Comparison of ENCODE assay signal across 1 cellular context in the genomic region with DNA sequence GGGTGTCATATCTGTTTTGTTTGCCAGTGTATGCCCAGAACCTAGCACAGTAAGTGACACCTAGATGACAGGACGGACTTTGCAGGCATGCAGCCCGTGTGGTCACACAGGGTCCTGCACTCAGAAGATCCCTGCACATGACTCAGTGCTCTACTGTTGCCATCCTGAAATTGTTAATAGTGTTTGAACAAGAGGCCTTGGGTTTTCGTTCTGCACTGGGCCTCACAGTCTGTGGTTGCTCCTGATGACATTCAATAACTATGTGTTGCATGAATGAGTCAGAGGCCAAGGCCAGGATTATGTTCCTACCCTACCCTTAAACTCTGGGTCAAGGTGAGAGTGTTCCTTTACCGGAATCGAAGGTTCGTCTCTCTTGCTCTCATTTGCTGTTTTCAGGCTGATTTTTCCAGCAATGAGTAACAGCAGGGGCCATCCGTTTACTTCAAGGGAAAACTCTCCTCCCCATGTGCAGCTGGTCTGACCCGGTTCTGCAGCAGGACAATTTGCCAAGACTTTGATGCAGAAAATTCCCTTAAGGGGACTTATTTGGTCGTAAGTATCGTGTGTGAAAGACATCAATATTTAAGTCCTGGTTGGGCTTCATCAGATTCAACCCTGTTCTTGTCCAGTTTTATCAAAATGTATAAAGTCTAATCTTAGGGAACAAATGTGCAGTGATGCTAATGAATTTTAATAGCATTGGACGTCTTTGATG.
TF ChIP-seq lines count a peak whose summit lies in the region.

No MANE protein-coding gene starts in this region.

TF ChIP-seq in A549, 52 proteins besides CTCF, POLR2A, EP300 and RAD21 (continued from another document):
- TF ChIP-seq GATA3 (IDR thresholded peaks at IDR 0.05; ENCODE audit: borderline replicate concordance) = peak; percentile 59; the same call in 1 of the 2 replicates
- no peak for TF ChIP-seq ZFP36 (IDR thresholded peaks at IDR 0.05; ENCODE audit: borderline replicate concordance, partially characterized antibody)
- TF ChIP-seq ESRRA (IDR thresholded peaks at IDR 0.05; ENCODE audit: borderline replicate concordance, low read length) = peak; percentile 69
- no peak for TF ChIP-seq FOSL2 (IDR thresholded peaks at IDR 0.05)
- TF ChIP-seq FOSL2 (CRISPR knock-in tag; IDR thresholded peaks at IDR 0.05) = peak; percentile 68
- peak; percentile 46; the same call in 1 of the 2 replicates for TF ChIP-seq MYC (IDR thresholded peaks at IDR 0.05; ENCODE audit: borderline replicate concordance, low read length)
- no peak for TF ChIP-seq NPAS2 (CRISPR knock-in tag; IDR thresholded peaks at IDR 0.05; ENCODE audit: borderline replicate concordance)
- TF ChIP-seq, protein P1, sequence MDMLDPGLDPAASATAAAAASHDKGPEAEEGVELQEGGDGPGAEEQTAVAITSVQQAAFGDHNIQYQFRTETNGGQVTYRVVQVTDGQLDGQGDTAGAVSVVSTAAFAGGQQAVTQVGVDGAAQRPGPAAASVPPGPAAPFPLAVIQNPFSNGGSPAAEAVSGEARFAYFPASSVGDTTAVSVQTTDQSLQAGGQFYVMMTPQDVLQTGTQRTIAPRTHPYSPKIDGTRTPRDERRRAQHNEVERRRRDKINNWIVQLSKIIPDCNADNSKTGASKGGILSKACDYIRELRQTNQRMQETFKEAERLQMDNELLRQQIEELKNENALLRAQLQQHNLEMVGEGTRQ (IDR thresholded peaks at IDR 0.05) = peak; percentile 36; the same call in 1 of the 2 replicates
- TF ChIP-seq MAFK (IDR thresholded peaks at IDR 0.05; ENCODE audit: partially characterized antibody) = no peak
- TF ChIP-seq, protein P2, sequence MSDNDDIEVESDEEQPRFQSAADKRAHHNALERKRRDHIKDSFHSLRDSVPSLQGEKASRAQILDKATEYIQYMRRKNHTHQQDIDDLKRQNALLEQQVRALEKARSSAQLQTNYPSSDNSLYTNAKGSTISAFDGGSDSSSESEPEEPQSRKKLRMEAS (IDR thresholded peaks at IDR 0.05) = peak; percentile 70
- TF ChIP-seq CEBPB (IDR thresholded peaks at IDR 0.05) = peak in 1 of 2 experiments; percentile 40; a peak in 2 of 4 replicates
